In the genomic region with DNA sequence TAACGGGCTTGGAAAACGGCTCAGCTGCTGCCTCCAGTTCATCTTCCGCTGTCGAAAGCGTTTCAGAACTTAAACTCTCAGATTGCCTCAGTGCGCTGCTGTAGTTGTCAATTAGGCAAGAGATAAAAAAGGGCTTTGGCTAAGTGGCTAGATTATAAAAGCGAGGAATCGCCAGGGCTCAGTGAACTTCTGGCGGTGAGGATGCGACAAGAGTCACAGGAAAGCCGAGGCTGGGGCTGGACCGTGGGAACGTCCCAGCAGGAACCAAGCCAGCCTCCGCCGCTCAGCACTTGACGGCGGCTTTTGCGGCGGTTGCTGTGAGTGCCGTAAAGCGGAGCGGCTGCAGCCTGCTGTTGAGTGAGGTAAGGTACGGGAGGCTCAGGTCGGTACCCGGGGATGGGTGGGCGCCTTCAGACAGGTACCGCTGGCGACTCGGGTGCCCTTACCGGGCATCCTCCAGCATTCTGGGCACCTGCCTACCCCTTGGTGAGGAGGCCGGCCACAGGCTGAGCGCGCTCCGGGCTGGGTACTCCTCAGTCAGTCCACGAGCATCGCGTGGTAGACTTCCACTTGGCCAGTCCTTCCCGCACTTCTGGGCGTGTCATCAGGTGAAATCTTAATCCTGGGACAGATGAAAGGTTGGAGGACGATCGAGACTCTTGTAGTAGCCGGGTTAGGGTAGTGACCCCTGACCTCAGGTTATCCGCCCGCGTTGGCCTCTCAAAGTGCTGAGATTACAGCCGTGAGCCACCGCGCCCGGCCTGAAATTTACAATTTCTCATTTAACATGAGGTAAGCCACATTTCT, we compare ENCODE assay signal across 8 cellular contexts. TPM values are rescaled to one million over a fixed set of nuclear protein-coding genes. Genes with fewer than 3 reads are reported as not detected.
DNase-seq lines count a peak whose midpoint lies in the region; ATAC-seq and TF ChIP-seq lines count a peak whose summit lies in the region.

Gene FKTN (plus strand): TSS at position 328 of the 807 bp plus-strand sequence. CDS start 16,902 bp downstream, outside the sequence.

- peaks cover 21% of the 10 kb centered on the region for H3K36me3 Mint-ChIP-seq in activated naive CD8-positive, alpha-beta T cell treated with anti-CD3 and anti-CD28 coated beads, Interleukin-2, amount 10 ng/mL, durations not matched to agents 7 days and 5 days

- POLR2A ChIA-PET in activated naive CD8-positive, alpha-beta T cell treated with anti-CD3 and anti-CD28 coated beads, Interleukin-2, amount 10 ng/mL, durations not matched to agents 7 days and 5 days (lab: Charles Lee), result interaction anchor here (0.7 kb wide), 1 partner anchor 352 kb away, joined by 4 read pairs; no protein-coding TSS in a partner anchor

- peaks cover 9% of the 10 kb centered on the region for H3K9me3 Mint-ChIP-seq in activated naive CD8-positive, alpha-beta T cell treated with anti-CD3 and anti-CD28 coated beads, Interleukin-2, amount 10 ng/mL, durations not matched to agents 7 days and 5 days

- peaks cover 13% of the 10 kb centered on the region for H3K4me1 Mint-ChIP-seq in activated naive CD8-positive, alpha-beta T cell treated with anti-CD3 and anti-CD28 coated beads, Interleukin-2, amount 10 ng/mL, durations not matched to agents 7 days and 5 days

- H3K4me3 ChIP-seq in SU-DHL-6 (ENCODE audit: insufficient read depth, low read length, poor library complexity, severe bottlenecking), result peak within 1 kb of the TSS; percentile 97
- peak within 1 kb of the TSS; percentile 63 for H3K4me3 ChIP-seq in cardiac muscle cell
- peak within 1 kb of the TSS; percentile 77 to 92 (median 86) for H3K4me3 ChIP-seq in transverse colon

- 0 to 1% methylated on average over 3 to 49 of the region's 49 CpGs for WGBS in transverse colon (ENCODE audit: low coverage in 1 of 2), 2 donors

- no peaks in the 10 kb centered on the region for H4K20me1 ChIP-seq in SU-DHL-6 (ENCODE audit: low read depth, low read length)

- H3K27me3 ChIP-seq in SU-DHL-6 (ENCODE audit: low read length) (no peaks in the 10 kb centered on the region), cardiac muscle cell (no peaks in the 10 kb centered on the region), transverse colon (no peaks in the 10 kb centered on the region)

- DNase-seq in NCI-H1048 (lab: John Stamatoyannopoulos, UW) (peak; percentile 51), cardiac muscle cell (ENCODE audit: low read depth in 1 of 2, low spot score in 1 of 2) (peak; percentile 88 to 92), pons (ENCODE audit: low spot score) (peak; percentile 77), transverse colon (peak; percentile 91)
- DNase-seq in activated naive CD8-positive, alpha-beta T cell treated with anti-CD3 and anti-CD28 coated beads, Interleukin-2, amount 10 ng/mL, durations not matched to agents 7 days and 5 days, result peak; percentile 84

- H3K79me2 ChIP-seq in SU-DHL-6 (ENCODE audit: insufficient read depth, low read length), result peaks cover 13% of the 10 kb centered on the region

- peak within 1 kb of the TSS; percentile 80 for H3K4me2 ChIP-seq in SU-DHL-6 (ENCODE audit: low read depth, low read length, poor library complexity, severe bottlenecking)

- no peak for TF ChIP-seq CTCF in SU-DHL-6 (IDR thresholded peaks at IDR 0.05; ENCODE audit: insufficient read depth, low read length, poor library complexity, severe bottlenecking)
- TF ChIP-seq CTCF in cardiac muscle cell (IDR thresholded peaks at IDR 0.05; ENCODE audit: low read depth, low read length), result no peak
- no peak for TF ChIP-seq CTCF in transverse colon (IDR thresholded peaks at IDR 0.05)

- TF ChIP-seq POLR2A in GM10847 (IDR thresholded peaks at IDR 0.05; ENCODE audit: extremely low read depth, insufficient read length) (peak; percentile 92), transverse colon (IDR thresholded peaks at IDR 0.05) (peak; percentile 20)

- intact Hi-C loops in transverse colon (cut with DNase I; ENCODE audit: low total_unique reads), result no loop called here

- TF ChIP-seq EP300 in transverse colon (IDR thresholded peaks at IDR 0.05; ENCODE audit: low read depth), result no peak

- H3K27ac Mint-ChIP-seq in activated naive CD8-positive, alpha-beta T cell treated with anti-CD3 and anti-CD28 coated beads, Interleukin-2, amount 10 ng/mL, durations not matched to agents 7 days and 5 days, result peak within 1 kb of the TSS; percentile 80

- no peak within 1 kb of the TSS for H3K27ac ChIP-seq in SU-DHL-6 (ENCODE audit: low read depth, low read length)
- H3K27ac ChIP-seq in cardiac muscle cell, result peak within 1 kb of the TSS; percentile 86
- peak within 1 kb of the TSS; percentile 56 to 70 (median 70) for H3K27ac ChIP-seq in transverse colon

- H3K4me1 ChIP-seq in cardiac muscle cell (ENCODE audit: low read depth), result peaks cover 6% of the 10 kb centered on the region
- peaks cover 5 to 14% (median 7%) of the 10 kb centered on the region in 4 donors for H3K4me1 ChIP-seq in transverse colon

- H3K27me3 Mint-ChIP-seq in activated naive CD8-positive, alpha-beta T cell treated with anti-CD3 and anti-CD28 coated beads, Interleukin-2, amount 10 ng/mL, durations not matched to agents 7 days and 5 days, result no peaks in the 10 kb centered on the region

- H3K9ac ChIP-seq in SU-DHL-6 (ENCODE audit: low read length), result peak within 1 kb of the TSS; percentile 78

- peak within 1 kb of the TSS; percentile 100 for H2AFZ ChIP-seq in SU-DHL-6 (ENCODE audit: low read depth, low read length, severe bottlenecking)

- H3K9me3 ChIP-seq in SU-DHL-6 (ENCODE audit: insufficient read depth, low read length), result 0 out of 2 replicates have a peak, but pooled peaks cover 5% of the 10 kb centered on the region
- no peaks in the 10 kb centered on the region for H3K9me3 ChIP-seq in cardiac muscle cell (ENCODE audit: low read depth)
- H3K9me3 ChIP-seq in transverse colon, result no peaks in the 10 kb centered on the region

- H3K36me3 ChIP-seq in SU-DHL-6 (ENCODE audit: low read length), result no peaks in the 10 kb centered on the region
- no peaks in the 10 kb centered on the region for H3K36me3 ChIP-seq in cardiac muscle cell
- H3K36me3 ChIP-seq in transverse colon, result no peaks in the 10 kb centered on the region

- H3F3A ChIP-seq in SU-DHL-6 (ENCODE audit: insufficient read depth), result peaks cover 9% of the 10 kb centered on the region; the same call in 1 of the 2 replicates

- peak; percentile 96 for ATAC-seq in HG02588 (IDR thresholded peaks at IDR 0.05; ENCODE audit: unreplicated experiment)
- peak; percentile 96 for ATAC-seq in activated naive CD8-positive, alpha-beta T cell treated with anti-CD3 and anti-CD28 coated beads, Interleukin-2, amount 10 ng/mL, durations not matched to agents 7 days and 5 days (ENCODE audit: low read depth)

- peak within 1 kb of the TSS; percentile 93 for H3K4me3 Mint-ChIP-seq in activated naive CD8-positive, alpha-beta T cell treated with anti-CD3 and anti-CD28 coated beads, Interleukin-2, amount 10 ng/mL, durations not matched to agents 7 days and 5 days

- no peaks in the 10 kb centered on the region for H3K9me2 ChIP-seq in SU-DHL-6 (replicated peaks; ENCODE audit: insufficient read depth, low read length)

- in situ Hi-C loops in transverse colon (cut with MboI; ENCODE audit: low pct_ligation_motif_present in 1 of 4, low pct_unique_long_range_greater_than_20kb in 1 of 4, low sequenced_read_pairs in 3 of 4), result no loop called here

RNA-seq across cellular contexts. Expression of gene FKTN, which starts in this region (rescaled TPM):
- 10 to 100 TPM; 14.8 to 15.7 TPM for total RNA-seq in activated naive CD8-positive, alpha-beta T cell treated with anti-CD3 and anti-CD28 coated beads, Interleukin-2, amount 10 ng/mL, durations not matched to agents 7 days and 5 days
- total RNA-seq in cardiac muscle cell (6.8 and 10.5 TPM in 2 replicates), transverse colon (10 to 100 TPM in 3 of 4 donors, 1 to 10 TPM in 1; 6.7 to 15.1 (median 14.5) TPM)
- 5.3 and 7.6 TPM in 2 replicates for polyA plus RNA-seq in cardiac muscle cell
